In the genomic region with DNA sequence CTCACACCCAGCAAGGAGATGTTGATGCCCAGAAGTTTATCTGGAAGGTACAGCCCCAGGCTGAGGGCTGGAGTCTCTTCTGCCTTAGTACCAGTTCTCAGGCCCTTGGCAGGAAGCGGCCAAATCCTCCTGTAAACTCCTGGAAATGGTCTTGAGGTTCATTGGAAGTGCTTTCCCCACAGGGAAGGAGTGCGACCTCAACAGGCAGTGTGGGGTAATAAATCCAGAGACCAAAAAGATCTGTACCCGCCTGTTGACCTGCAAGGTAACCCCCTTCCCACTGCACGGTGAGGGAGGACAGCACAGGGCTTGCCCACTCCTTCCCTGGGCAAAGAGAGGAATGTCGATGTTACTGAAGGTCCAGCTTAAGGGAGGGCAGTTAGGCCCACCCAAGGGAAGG, we compare ENCODE assay signal across 1 cellular context.
TF ChIP-seq lines count a peak whose summit lies in the region.

No MANE protein-coding gene starts in this region.

TF ChIP-seq in K562, 482 proteins besides CTCF, POLR2A, EP300 and RAD21:
- TF ChIP-seq GATAD2B (IDR thresholded peaks at IDR 0.05; ENCODE audit: borderline replicate concordance) (no peak), ZNF76 (CRISPR knock-in tag; IDR thresholded peaks at IDR 0.05; ENCODE audit: borderline replicate concordance) (no peak)
- TF ChIP-seq, protein P1, sequence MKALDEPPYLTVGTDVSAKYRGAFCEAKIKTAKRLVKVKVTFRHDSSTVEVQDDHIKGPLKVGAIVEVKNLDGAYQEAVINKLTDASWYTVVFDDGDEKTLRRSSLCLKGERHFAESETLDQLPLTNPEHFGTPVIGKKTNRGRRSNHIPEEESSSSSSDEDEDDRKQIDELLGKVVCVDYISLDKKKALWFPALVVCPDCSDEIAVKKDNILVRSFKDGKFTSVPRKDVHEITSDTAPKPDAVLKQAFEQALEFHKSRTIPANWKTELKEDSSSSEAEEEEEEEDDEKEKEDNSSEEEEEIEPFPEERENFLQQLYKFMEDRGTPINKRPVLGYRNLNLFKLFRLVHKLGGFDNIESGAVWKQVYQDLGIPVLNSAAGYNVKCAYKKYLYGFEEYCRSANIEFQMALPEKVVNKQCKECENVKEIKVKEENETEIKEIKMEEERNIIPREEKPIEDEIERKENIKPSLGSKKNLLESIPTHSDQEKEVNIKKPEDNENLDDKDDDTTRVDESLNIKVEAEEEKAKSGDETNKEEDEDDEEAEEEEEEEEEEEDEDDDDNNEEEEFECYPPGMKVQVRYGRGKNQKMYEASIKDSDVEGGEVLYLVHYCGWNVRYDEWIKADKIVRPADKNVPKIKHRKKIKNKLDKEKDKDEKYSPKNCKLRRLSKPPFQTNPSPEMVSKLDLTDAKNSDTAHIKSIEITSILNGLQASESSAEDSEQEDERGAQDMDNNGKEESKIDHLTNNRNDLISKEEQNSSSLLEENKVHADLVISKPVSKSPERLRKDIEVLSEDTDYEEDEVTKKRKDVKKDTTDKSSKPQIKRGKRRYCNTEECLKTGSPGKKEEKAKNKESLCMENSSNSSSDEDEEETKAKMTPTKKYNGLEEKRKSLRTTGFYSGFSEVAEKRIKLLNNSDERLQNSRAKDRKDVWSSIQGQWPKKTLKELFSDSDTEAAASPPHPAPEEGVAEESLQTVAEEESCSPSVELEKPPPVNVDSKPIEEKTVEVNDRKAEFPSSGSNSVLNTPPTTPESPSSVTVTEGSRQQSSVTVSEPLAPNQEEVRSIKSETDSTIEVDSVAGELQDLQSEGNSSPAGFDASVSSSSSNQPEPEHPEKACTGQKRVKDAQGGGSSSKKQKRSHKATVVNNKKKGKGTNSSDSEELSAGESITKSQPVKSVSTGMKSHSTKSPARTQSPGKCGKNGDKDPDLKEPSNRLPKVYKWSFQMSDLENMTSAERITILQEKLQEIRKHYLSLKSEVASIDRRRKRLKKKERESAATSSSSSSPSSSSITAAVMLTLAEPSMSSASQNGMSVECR (CRISPR knock-in tag; IDR thresholded peaks at IDR 0.05): 0 out of 2 replicates have a peak, but pooled peaks have one; percentile 0
TF ChIP-seq in K562: peak in this region for 1.
